8 cellular contexts compared by ENCODE assay signal in the genomic region with DNA sequence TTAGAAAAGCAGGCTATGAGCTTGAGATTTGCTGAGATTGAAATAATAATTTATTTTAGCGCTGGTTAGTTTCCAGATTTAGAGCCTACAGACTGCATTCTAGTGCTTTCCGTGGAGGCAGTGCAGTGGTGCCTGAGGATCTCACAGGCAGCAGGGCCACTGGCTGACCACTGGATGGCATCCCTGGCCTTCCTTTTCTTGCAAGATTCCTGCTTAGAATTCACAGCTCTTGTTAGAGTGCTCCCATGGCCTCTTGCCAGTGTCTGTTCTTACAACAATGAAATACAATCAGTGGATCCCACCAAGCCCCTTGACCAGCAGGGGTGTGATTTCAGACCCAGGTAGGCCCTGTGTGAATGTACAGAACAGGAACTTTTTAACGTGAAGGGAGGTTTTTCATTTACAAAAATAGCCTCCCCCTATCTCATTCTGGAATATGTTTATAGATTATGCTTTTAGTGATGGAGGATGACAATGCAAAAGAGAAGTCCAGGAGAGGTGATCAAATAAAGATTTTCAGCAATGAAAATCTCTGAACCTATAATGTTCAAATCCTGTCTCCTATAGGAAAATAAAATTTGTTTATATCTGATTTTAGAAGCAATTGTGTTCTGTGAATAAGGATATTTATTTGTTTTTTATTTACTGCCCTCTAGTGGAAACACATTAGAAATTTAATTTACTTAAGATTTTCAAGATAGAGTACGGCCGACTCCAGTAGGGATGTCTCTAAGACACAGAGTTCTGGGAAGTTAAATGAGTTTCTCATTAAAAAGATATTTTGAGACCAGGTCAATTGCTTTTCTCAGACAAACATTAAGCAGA.
DNase-seq lines count a peak whose midpoint lies in the region; ATAC-seq and TF ChIP-seq lines count a peak whose summit lies in the region.

No MANE protein-coding gene starts in this region.

- no peaks in the 10 kb centered on the region for H3K9me3 Mint-ChIP-seq in immature natural killer cell

- no peak overlapping the region for H3K4me3 ChIP-seq in AG09309 (ENCODE audit: control insufficient read depth, low read depth, low read length)

- peak; percentile 18 for TF ChIP-seq CTCF in AG09309 (IDR thresholded peaks at IDR 0.05; ENCODE audit: control insufficient read depth, insufficient read depth, low read depth, low read length, missing control alignments)

- DNase-seq in AG09309 (ENCODE audit: low read depth) (no peak), HT-29 (ENCODE audit: low spot score) (peak; percentile 4), SW480 (ENCODE audit: low spot score) (peak; percentile 14), iPS-NIHi11 (ENCODE audit: low spot score) (peak; percentile 45), NCI-H128 (lab: John Stamatoyannopoulos, UW; ENCODE audit: unreplicated experiment) (no peak), immature natural killer cell (no peak)

- no peak for ATAC-seq in GM18861 (IDR thresholded peaks at IDR 0.05; ENCODE audit: unreplicated experiment)
- ATAC-seq in HG02885 (IDR thresholded peaks at IDR 0.05; ENCODE audit: poor library complexity, unreplicated experiment) = no peak

- no peaks in the 10 kb centered on the region for H3K36me3 Mint-ChIP-seq in immature natural killer cell

- peaks cover 2 to 12% (median 4%) of the 10 kb centered on the region in 3 donors for H3K27me3 Mint-ChIP-seq in immature natural killer cell (ENCODE audit: low read depth in 3 of 3)

- H3K4me3 Mint-ChIP-seq in immature natural killer cell = no peak overlapping the region

- no peak overlapping the region for H3K27ac Mint-ChIP-seq in immature natural killer cell

- H3K4me1 Mint-ChIP-seq in immature natural killer cell = no peaks in the 10 kb centered on the region

Comparison
In these comparisons a context has a peak if more than half of its experiments do, and no peak if none do; other contexts are left out.
1. DNase-seq: peak in HT-29 (single experiment), SW480 (single experiment) and iPS-NIHi11 (single experiment); none in AG09309 (single experiment), NCI-H128 (single experiment) and immature natural killer cell (0 of 3).